28 cellular contexts compared by ENCODE assay signal in the genomic region with DNA sequence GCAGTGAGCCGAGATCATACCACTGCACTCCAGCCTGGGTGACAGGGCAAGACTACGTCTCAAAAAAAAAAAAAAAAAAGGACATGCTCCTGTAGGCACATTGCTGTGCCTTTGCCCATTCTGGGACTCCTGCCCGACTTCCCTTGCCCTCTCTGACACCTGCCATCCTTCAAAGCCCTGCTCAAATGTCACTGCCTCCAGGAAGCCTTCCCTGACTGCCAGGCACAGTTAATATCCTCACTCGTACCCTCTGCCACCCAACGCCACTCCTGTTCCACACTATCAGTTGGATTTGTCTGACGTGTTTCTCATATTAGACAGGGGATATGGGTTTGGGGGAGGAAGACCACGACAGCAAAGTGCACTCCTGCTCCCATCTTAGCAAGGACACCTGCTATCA.
"Had no signal": no experiment of that assay in that cellular context is flagged by ENCODE, and none has a peak within 500 bp of the region (broad histone marks: within the 10 kb centered on the region; RNA-seq: fewer than 3 reads in every experiment).

No MANE protein-coding gene starts in this region.

- FAIRE-seq: colon had no signal

- H3K9me3 Mint-ChIP-seq: activated CD4-positive, alpha-beta memory T cell treated with anti-CD3 and anti-CD28 coated beads, Interleukin-2, amount 10 ng/mL, durations not matched to agents 7 days and 5 days; activated CD4-positive, alpha-beta T cell treated with anti-CD3 and anti-CD28 coated beads, Interleukin-2, amount 10 ng/mL, durations not matched to agents 7 days and 5 days; activated T-cell treated with anti-CD3 and anti-CD28 coated beads, Interleukin-2, amount 50 U/mL, for 4 hours; activated T-helper 17 cell treated with anti-CD3 and anti-CD28 coated beads, Interleukin-2, amount 50 U/mL, for 72 hours; dendritic cell treated with granulocyte-macrophage colony-stimulating factor and Interleukin-4, amounts not matched to agents 40 ng/mL and 50 ng/mL, for 4 days; endodermal cell had no signal

- ATAC-seq: activated T-cell treated with anti-CD3 and anti-CD28 coated beads, Interleukin-2, amount 50 U/mL, for 4 hours; activated T-helper 17 cell treated with anti-CD3 and anti-CD28 coated beads, Interleukin-2, amount 50 U/mL, for 72 hours; body of pancreas; esophagus mucosa; gastroesophageal sphincter; heart right ventricle had no signal

- H3K4me3 Mint-ChIP-seq: activated CD4-positive, alpha-beta memory T cell treated with anti-CD3 and anti-CD28 coated beads, Interleukin-2, amount 10 ng/mL, durations not matched to agents 7 days and 5 days; activated CD4-positive, alpha-beta T cell treated with anti-CD3 and anti-CD28 coated beads, Interleukin-2, amount 10 ng/mL, durations not matched to agents 7 days and 5 days; activated naive CD8-positive, alpha-beta T cell; activated T-cell treated with anti-CD3 and anti-CD28 coated beads, Interleukin-2, amount 50 U/mL, for 4 hours; activated T-helper 17 cell treated with anti-CD3 and anti-CD28 coated beads, Interleukin-2, amount 50 U/mL, for 72 hours; dendritic cell treated with granulocyte-macrophage colony-stimulating factor and Interleukin-4, amounts not matched to agents 40 ng/mL and 50 ng/mL, for 4 days; endodermal cell had no signal

- H3K9me3 ChIP-seq: body of pancreas, gastroesophageal sphincter, heart right ventricle had no signal

- H3K36me3 Mint-ChIP-seq: activated naive CD8-positive, alpha-beta T cell had no signal

- H3K27me3 ChIP-seq: body of pancreas, dorsolateral prefrontal cortex, heart right ventricle had no signal

- H3K4me1 Mint-ChIP-seq: activated CD4-positive, alpha-beta memory T cell treated with anti-CD3 and anti-CD28 coated beads, Interleukin-2, amount 10 ng/mL, durations not matched to agents 7 days and 5 days; activated CD4-positive, alpha-beta T cell treated with anti-CD3 and anti-CD28 coated beads, Interleukin-2, amount 10 ng/mL, durations not matched to agents 7 days and 5 days; activated T-helper 17 cell treated with anti-CD3 and anti-CD28 coated beads, Interleukin-2, amount 50 U/mL, for 72 hours; endodermal cell had no signal

- H3K27ac Mint-ChIP-seq: activated CD4-positive, alpha-beta memory T cell treated with anti-CD3 and anti-CD28 coated beads, Interleukin-2, amount 10 ng/mL, durations not matched to agents 7 days and 5 days; activated CD4-positive, alpha-beta T cell treated with anti-CD3 and anti-CD28 coated beads, Interleukin-2, amount 10 ng/mL, durations not matched to agents 7 days and 5 days; activated naive CD8-positive, alpha-beta T cell; activated T-helper 17 cell treated with anti-CD3 and anti-CD28 coated beads, Interleukin-2, amount 50 U/mL, for 72 hours; dendritic cell treated with granulocyte-macrophage colony-stimulating factor and Interleukin-4, amounts not matched to agents 40 ng/mL and 50 ng/mL, for 4 days; endodermal cell had no signal

- H3K4me3 ChIP-seq: body of pancreas, dorsolateral prefrontal cortex, gastroesophageal sphincter, heart right ventricle had no signal

- DNase-seq: activated CD4-positive, alpha-beta memory T cell treated with anti-CD3 and anti-CD28 coated beads, Interleukin-2, amount 10 ng/mL, durations not matched to agents 7 days and 5 days; activated CD4-positive, alpha-beta T cell treated with anti-CD3 and anti-CD28 coated beads for 1 hour; activated CD4-positive, alpha-beta T cell treated with anti-CD3 and anti-CD28 coated beads for 4 hours; activated CD4-positive, alpha-beta T cell treated with anti-CD3 and anti-CD28 coated beads, Interleukin-2, amount 10 ng/mL, durations not matched to agents 7 days and 5 days; activated CD4-positive, alpha-beta T cell treated with anti-CD3 and anti-CD28 coated beads, Interleukin-2, amount 50 U/mL, for 4 hours; activated CD8-positive, alpha-beta memory T cell treated with anti-CD3 and anti-CD28 coated beads, Interleukin-2, amount 50 U/mL, for 48 hours; activated effector memory CD4-positive, alpha-beta T cell treated with Interleukin-2 at 50 U/mL for 16 hours; activated gamma-delta T cell treated with Interleukin-2 at 50 U/mL for 16 hours; activated naive CD4-positive, alpha-beta T cell treated with anti-CD3 and anti-CD28 coated beads, Interleukin-2, amount 50 U/mL, for 16 hours; activated naive CD4-positive, alpha-beta T cell treated with Interleukin-2 at 50 U/mL for 16 hours; activated T-cell treated with anti-CD3 and anti-CD28 coated beads for 4 hours; activated T-cell treated with anti-CD3 and anti-CD28 coated beads, Interleukin-2, amount 50 U/mL, for 4 hours; amniotic stem cell; anterior cingulate cortex; body of pancreas; caudate nucleus; dorsolateral prefrontal cortex; effector memory CD4-positive, alpha-beta T cell; endodermal cell; foreskin melanocyte; heart right ventricle; T-helper 2 cell had no signal

- H3K27me3 Mint-ChIP-seq: activated CD4-positive, alpha-beta T cell treated with anti-CD3 and anti-CD28 coated beads, Interleukin-2, amount 10 ng/mL, durations not matched to agents 7 days and 5 days; activated naive CD8-positive, alpha-beta T cell; activated T-helper 17 cell treated with anti-CD3 and anti-CD28 coated beads, Interleukin-2, amount 50 U/mL, for 72 hours had no signal

- H3K36me3 ChIP-seq: gastroesophageal sphincter, heart right ventricle had no signal

- H3K27ac ChIP-seq: body of pancreas, dorsolateral prefrontal cortex, gastroesophageal sphincter, heart right ventricle had no signal
